5 cellular contexts compared by ENCODE assay signal in genomic region chr16:81878529-81878928, GRCh38.
"Had no signal": no experiment of that assay in that cellular context is flagged by ENCODE, and none has a peak within 500 bp of the region (broad histone marks: within the 10 kb centered on the region; RNA-seq: fewer than 3 reads in every experiment).

No MANE protein-coding gene starts in this region.

- FAIRE-seq: HTR-8/SVneo had no signal

- DNase-seq: GOT3, HCEC 1CT, IMR-90, KBM-7 had no signal
